In the genomic region with DNA sequence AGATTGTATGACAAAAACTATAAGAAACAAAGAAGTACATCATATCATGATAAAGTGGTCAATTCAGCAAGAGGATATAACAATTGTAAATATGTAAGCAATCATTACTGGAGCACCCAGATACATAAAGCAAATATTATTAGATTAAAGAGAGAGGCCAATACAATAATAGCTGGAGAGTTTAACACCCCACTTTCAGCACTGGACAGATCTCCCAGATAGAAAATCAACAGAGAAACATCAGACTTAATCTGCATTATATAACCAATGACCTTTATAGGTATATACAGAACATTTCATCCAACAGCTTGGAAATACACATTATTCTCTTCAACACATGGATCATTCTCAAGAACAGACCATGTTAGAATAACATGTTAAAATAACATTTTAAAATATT, we compare ENCODE assay signal across 4 cellular contexts.
TF ChIP-seq lines count a peak whose summit lies in the region.

No MANE protein-coding gene starts in this region.

TF ChIP-seq in A549, 52 proteins besides CTCF, POLR2A, EP300 and RAD21:
- TF ChIP-seq, protein P1, sequence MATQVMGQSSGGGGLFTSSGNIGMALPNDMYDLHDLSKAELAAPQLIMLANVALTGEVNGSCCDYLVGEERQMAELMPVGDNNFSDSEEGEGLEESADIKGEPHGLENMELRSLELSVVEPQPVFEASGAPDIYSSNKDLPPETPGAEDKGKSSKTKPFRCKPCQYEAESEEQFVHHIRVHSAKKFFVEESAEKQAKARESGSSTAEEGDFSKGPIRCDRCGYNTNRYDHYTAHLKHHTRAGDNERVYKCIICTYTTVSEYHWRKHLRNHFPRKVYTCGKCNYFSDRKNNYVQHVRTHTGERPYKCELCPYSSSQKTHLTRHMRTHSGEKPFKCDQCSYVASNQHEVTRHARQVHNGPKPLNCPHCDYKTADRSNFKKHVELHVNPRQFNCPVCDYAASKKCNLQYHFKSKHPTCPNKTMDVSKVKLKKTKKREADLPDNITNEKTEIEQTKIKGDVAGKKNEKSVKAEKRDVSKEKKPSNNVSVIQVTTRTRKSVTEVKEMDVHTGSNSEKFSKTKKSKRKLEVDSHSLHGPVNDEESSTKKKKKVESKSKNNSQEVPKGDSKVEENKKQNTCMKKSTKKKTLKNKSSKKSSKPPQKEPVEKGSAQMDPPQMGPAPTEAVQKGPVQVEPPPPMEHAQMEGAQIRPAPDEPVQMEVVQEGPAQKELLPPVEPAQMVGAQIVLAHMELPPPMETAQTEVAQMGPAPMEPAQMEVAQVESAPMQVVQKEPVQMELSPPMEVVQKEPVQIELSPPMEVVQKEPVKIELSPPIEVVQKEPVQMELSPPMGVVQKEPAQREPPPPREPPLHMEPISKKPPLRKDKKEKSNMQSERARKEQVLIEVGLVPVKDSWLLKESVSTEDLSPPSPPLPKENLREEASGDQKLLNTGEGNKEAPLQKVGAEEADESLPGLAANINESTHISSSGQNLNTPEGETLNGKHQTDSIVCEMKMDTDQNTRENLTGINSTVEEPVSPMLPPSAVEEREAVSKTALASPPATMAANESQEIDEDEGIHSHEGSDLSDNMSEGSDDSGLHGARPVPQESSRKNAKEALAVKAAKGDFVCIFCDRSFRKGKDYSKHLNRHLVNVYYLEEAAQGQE (IDR thresholded peaks at IDR 0.05): peak; percentile 57; the same call in 1 of the 2 replicates
- TF ChIP-seq KDM1A (IDR thresholded peaks at IDR 0.05; ENCODE audit: low read depth): no peak

TF ChIP-seq in GM23338, 12 proteins besides CTCF, POLR2A, EP300 and RAD21 (continues in another document):
- TF ChIP-seq, protein P1 (IDR thresholded peaks at IDR 0.05; ENCODE audit: unreplicated experiment): peak; percentile 39

TF ChIP-seq in HEK293, 187 proteins besides CTCF, POLR2A, EP300 and RAD21:
- TF ChIP-seq, protein P1 (tag by site-specific recombination; IDR thresholded peaks at IDR 0.05): peak; percentile 20; the same call in 1 of the 2 replicates
- TF ChIP-seq ZNF626 (tag by site-specific recombination; IDR thresholded peaks at IDR 0.05): no peak

TF ChIP-seq in GM12878, 131 proteins besides CTCF, POLR2A, EP300 and RAD21 (continued from another document):
- TF ChIP-seq, protein P1 (IDR thresholded peaks at IDR 0.05; ENCODE audit: low read depth, low read length): peak; percentile 61
